Comparison of ENCODE assay signal across 8 cellular contexts in genomic region chr16:21507631-21508305, GRCh38.
DNase-seq lines count a peak whose midpoint lies in the region; ATAC-seq and TF ChIP-seq lines count a peak whose summit lies in the region.
"Not testable (repeated sequence)": the region's sequence is repeated elsewhere in the genome, so short reads cannot be mapped to it uniquely, and the experiment has no call there.

No MANE protein-coding gene starts in this region.

- H3K27me3 Mint-ChIP-seq in activated T-cell treated with anti-CD3 and anti-CD28 coated beads, Interleukin-2, amount 50 U/mL, for 72 hours (ENCODE audit: low read depth); central memory CD8-positive, alpha-beta T cell: not testable (repeated sequence)

- H3K9me2 ChIP-seq in SU-DHL-6 (replicated peaks; ENCODE audit: insufficient read depth, low read length): not testable (repeated sequence)

- peak overlapping the region; percentile 74 for H3K27ac ChIP-seq in SU-DHL-6 (ENCODE audit: low read depth, low read length)
- peak overlapping the region in 9 of 10 donors; percentile 54 to 92 (median 82) for H3K27ac ChIP-seq in heart right ventricle
- peak overlapping the region; percentile 93 to 100 (median 96) for H3K27ac ChIP-seq in gastrocnemius medialis
- H3K27ac ChIP-seq in tibial artery: peak overlapping the region; percentile 19 to 74

- H2AFZ ChIP-seq in SU-DHL-6 (ENCODE audit: low read depth, low read length, severe bottlenecking): not testable (repeated sequence)

- H3K4me3 Mint-ChIP-seq in activated T-cell treated with anti-CD3 and anti-CD28 coated beads, Interleukin-2, amount 50 U/mL, for 72 hours: peak overlapping the region; percentile 93 to 97
- H3K4me3 Mint-ChIP-seq in central memory CD8-positive, alpha-beta T cell: peak overlapping the region; percentile 77

- peaks cover 52 to 82% (median 65%) of the 10 kb centered on the region in 9 donors for H3K4me1 ChIP-seq in heart right ventricle
- H3K4me1 ChIP-seq in gastrocnemius medialis: peaks cover 82 to 85% of the 10 kb centered on the region in 2 donors
- peaks cover 9 to 76% (median 38%) of the 10 kb centered on the region in 4 donors for H3K4me1 ChIP-seq in tibial artery

- H3K4me3 ChIP-seq in GM12864 (ENCODE audit: low read depth, low read length) (peak overlapping the region; percentile 48), SU-DHL-6 (ENCODE audit: insufficient read depth, low read length, poor library complexity, severe bottlenecking) (peak overlapping the region; percentile 30), gastrocnemius medialis (peak overlapping the region; percentile 34 to 51 (median 44))
- H3K4me3 ChIP-seq in heart right ventricle, tibial artery: not testable (repeated sequence)

- peak overlapping the region; percentile 100 for H3K27ac Mint-ChIP-seq in activated T-cell treated with anti-CD3 and anti-CD28 coated beads, Interleukin-2, amount 50 U/mL, for 72 hours
- H3K27ac Mint-ChIP-seq in central memory CD8-positive, alpha-beta T cell (ENCODE audit: low read depth): peak overlapping the region; percentile 96

- peaks cover 1 to 24% of the 10 kb centered on the region in 2 donors for H3K36me3 Mint-ChIP-seq in activated T-cell treated with anti-CD3 and anti-CD28 coated beads, Interleukin-2, amount 50 U/mL, for 72 hours (ENCODE audit: insufficient read depth in 2 of 2)
- H3K36me3 Mint-ChIP-seq in central memory CD8-positive, alpha-beta T cell (ENCODE audit: insufficient read depth): peaks cover 35% of the 10 kb centered on the region

- peak overlapping the region; percentile 52 for H3K9ac ChIP-seq in SU-DHL-6 (ENCODE audit: low read length)

- in situ Hi-C loops in gastrocnemius medialis (cut with MboI; ENCODE audit: low sequenced_read_pairs in 4 of 4): not testable (repeated sequence)

- H3K4me2 ChIP-seq in SU-DHL-6 (ENCODE audit: low read depth, low read length, poor library complexity, severe bottlenecking): peak overlapping the region; percentile 75

- intact Hi-C loops in heart right ventricle (cut with DNase I): loop anchor here in 3 of 10 donors (10.0 kb wide), 2 partner anchors 47 to 57 kb away; no protein-coding TSS in a partner anchor
- intact Hi-C loops in gastrocnemius medialis (cut with DNase I; ENCODE audit: low total_unique reads): not testable (repeated sequence)
- intact Hi-C loops in tibial artery (cut with DNase I; ENCODE audit: low total_unique reads): loop anchor here (10.0 kb wide), 1 partner anchor 47 kb away; no protein-coding TSS in a partner anchor

- H3K27me3 ChIP-seq in SU-DHL-6 (ENCODE audit: low read length); heart right ventricle; gastrocnemius medialis; tibial artery: not testable (repeated sequence)

- not testable (repeated sequence) for TF ChIP-seq POLR2A in gastrocnemius medialis (IDR thresholded peaks at IDR 0.05)

- ATAC-seq in activated T-cell treated with anti-CD3 and anti-CD28 coated beads, Interleukin-2, amount 50 U/mL, for 72 hours (replicated peaks in 1 of 2); gastrocnemius medialis: not testable (repeated sequence)
- peak; percentile 3 for ATAC-seq in central memory CD8-positive, alpha-beta T cell (replicated peaks; ENCODE audit: extremely low read depth, poor library complexity, severe bottlenecking)
- ATAC-seq in heart right ventricle: peak in 2 of 8 donors; percentile 1 to 2

- not testable (repeated sequence) for H3K9me3 Mint-ChIP-seq in activated T-cell treated with anti-CD3 and anti-CD28 coated beads, Interleukin-2, amount 50 U/mL, for 72 hours; central memory CD8-positive, alpha-beta T cell

- 69 to 71% methylated on average over 15 of the region's 15 CpGs for WGBS in heart right ventricle, 2 donors

- not testable (repeated sequence) for H4K20me1 ChIP-seq in SU-DHL-6 (ENCODE audit: low read depth, low read length)

- H3K79me2 ChIP-seq in SU-DHL-6 (ENCODE audit: insufficient read depth, low read length): peaks cover 87% of the 10 kb centered on the region

- peaks cover 79% of the 10 kb centered on the region for H3K4me1 Mint-ChIP-seq in activated T-cell treated with anti-CD3 and anti-CD28 coated beads, Interleukin-2, amount 50 U/mL, for 72 hours (ENCODE audit: low read depth)
- H3K4me1 Mint-ChIP-seq in central memory CD8-positive, alpha-beta T cell: peaks cover 66% of the 10 kb centered on the region

- not testable (repeated sequence) for H3K9me3 ChIP-seq in SU-DHL-6 (ENCODE audit: insufficient read depth, low read length); heart right ventricle; gastrocnemius medialis; tibial artery

- DNase-seq in GM12864 (ENCODE audit: low read depth): not testable (repeated sequence)
- DNase-seq in activated T-cell treated with anti-CD3 and anti-CD28 coated beads, Interleukin-2, amount 50 U/mL, for 72 hours: peak in 1 of 2 donors; percentile 20
- DNase-seq in central memory CD8-positive, alpha-beta T cell (ENCODE audit: low spot score in 2 of 2): peak; percentile 14 to 26
- DNase-seq in heart right ventricle: peak in 1 of 2 donors; percentile 13
- peak; percentile 82 for DNase-seq in myocyte (ENCODE audit: low read depth)
- peak in 1 of 2 donors; percentile 59 for DNase-seq in gastrocnemius medialis
- DNase-seq in tibial artery: peak in 1 of 2 donors; percentile 72

- H3K36me3 ChIP-seq in SU-DHL-6 (ENCODE audit: low read length); gastrocnemius medialis; tibial artery: not testable (repeated sequence)
- peaks cover 0 to 13% (median 0%) of the 10 kb centered on the region in 9 donors for H3K36me3 ChIP-seq in heart right ventricle

- TF ChIP-seq CTCF in GM12864 (IDR thresholded peaks at IDR 0.05; ENCODE audit: low read depth, low read length, missing control alignments); SU-DHL-6 (IDR thresholded peaks at IDR 0.05; ENCODE audit: insufficient read depth, low read length, poor library complexity, severe bottlenecking); heart right ventricle (IDR thresholded peaks at IDR 0.05); gastrocnemius medialis (IDR thresholded peaks at IDR 0.05 in 4 of 5, conservative IDR thresholded peaks at IDR 0.05 in 1 of 5); tibial artery (IDR thresholded peaks at IDR 0.05): not testable (repeated sequence)

- H3F3A ChIP-seq in SU-DHL-6 (ENCODE audit: insufficient read depth): peaks cover 35% of the 10 kb centered on the region

Comparison
In these comparisons a context has a peak if more than half of its experiments do, and no peak if none do; other contexts are left out.
1. H3K27ac ChIP-seq: peak in every context shown above with its lines; median percentile 96 in gastrocnemius medialis; 82 in heart right ventricle; 74 in SU-DHL-6; 46 in tibial artery.